In the genomic region with DNA sequence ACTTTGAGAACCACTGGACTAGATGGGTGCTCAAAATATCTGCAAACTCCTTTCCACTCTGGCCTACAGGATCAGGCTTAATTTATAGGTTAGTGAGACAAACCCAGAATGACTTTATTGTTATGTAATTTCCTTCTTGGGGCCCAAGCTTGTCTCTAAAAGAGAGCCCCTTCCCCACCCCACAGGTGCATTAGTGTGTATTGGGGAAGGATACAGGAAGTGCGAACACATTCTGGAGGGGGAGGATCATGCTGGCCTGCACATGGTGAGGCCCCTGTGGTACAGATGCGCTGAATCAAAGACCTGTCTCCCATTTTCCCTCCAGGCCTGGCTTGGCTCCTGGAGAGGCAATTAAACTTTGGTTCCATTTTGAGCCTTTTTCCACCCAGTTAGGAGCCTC, we compare ENCODE assay signal across 27 cellular contexts.
"Had no signal": no experiment of that assay in that cellular context is flagged by ENCODE, and none has a peak within 500 bp of the region (broad histone marks: within the 10 kb centered on the region; RNA-seq: fewer than 3 reads in every experiment).

No MANE protein-coding gene starts in this region.

- H3K9me3 ChIP-seq: body of pancreas, esophagus squamous epithelium, gastroesophageal sphincter had no signal

- H3K27ac Mint-ChIP-seq: activated CD8-positive, alpha-beta T cell treated with anti-CD3 and anti-CD28 coated beads for 36 hours; activated naive CD8-positive, alpha-beta T cell; activated T-helper 17 cell treated with anti-CD3 and anti-CD28 coated beads, Interleukin-2, amount 50 U/mL, for 72 hours; T-helper 17 cell; T-helper 2 cell treated with Interferon-gamma antibody and Interleukin-4, amounts not matched to agents 5 μg/mL and 100 μg/mL, for 36 hours had no signal

- H3K27ac ChIP-seq: body of pancreas, epithelial cell of prostate, esophagus squamous epithelium, gastroesophageal sphincter had no signal

- H3K4me3 ChIP-seq: body of pancreas, esophagus squamous epithelium, gastroesophageal sphincter had no signal

- H3K4me3 Mint-ChIP-seq: activated CD8-positive, alpha-beta T cell treated with anti-CD3 and anti-CD28 coated beads for 36 hours; activated naive CD8-positive, alpha-beta T cell; activated T-cell treated with anti-CD3 and anti-CD28 coated beads, Interleukin-2, amount 50 U/mL, for 4 hours; activated T-helper 17 cell treated with anti-CD3 and anti-CD28 coated beads, Interleukin-2, amount 50 U/mL, for 72 hours; T-helper 17 cell; T-helper 2 cell treated with Interferon-gamma antibody and Interleukin-4, amounts not matched to agents 5 μg/mL and 100 μg/mL, for 36 hours had no signal

- H3K4me1 Mint-ChIP-seq: activated T-helper 17 cell treated with anti-CD3 and anti-CD28 coated beads, Interleukin-2, amount 50 U/mL, for 72 hours; T-helper 17 cell had no signal

- H3K36me3 Mint-ChIP-seq: activated naive CD8-positive, alpha-beta T cell had no signal

- ATAC-seq: activated CD8-positive, alpha-beta T cell treated with anti-CD3 and anti-CD28 coated beads for 36 hours; activated T-cell treated with anti-CD3 and anti-CD28 coated beads, Interleukin-2, amount 50 U/mL, for 4 hours; activated T-helper 17 cell treated with anti-CD3 and anti-CD28 coated beads, Interleukin-2, amount 50 U/mL, for 72 hours; body of pancreas; gastroesophageal sphincter; T-helper 17 cell had no signal

- H3K27me3 ChIP-seq: body of pancreas, esophagus squamous epithelium, gastroesophageal sphincter had no signal

- H3K27me3 Mint-ChIP-seq: activated CD8-positive, alpha-beta T cell treated with anti-CD3 and anti-CD28 coated beads for 36 hours; activated naive CD8-positive, alpha-beta T cell; activated T-helper 17 cell treated with anti-CD3 and anti-CD28 coated beads, Interleukin-2, amount 50 U/mL, for 72 hours; T-helper 17 cell had no signal

- H3K36me3 ChIP-seq: esophagus squamous epithelium, gastroesophageal sphincter had no signal

- H3K4me1 ChIP-seq: esophagus squamous epithelium, gastroesophageal sphincter had no signal

- H3K9me3 Mint-ChIP-seq: activated CD8-positive, alpha-beta T cell treated with anti-CD3 and anti-CD28 coated beads for 36 hours had no signal

- DNase-seq: activated CD4-positive, alpha-beta T cell treated with anti-CD3 and anti-CD28 coated beads for 48 hours; activated CD4-positive, alpha-beta T cell treated with anti-CD3 and anti-CD28 coated beads, Interleukin-2, amount 50 U/mL, for 1 hour; activated CD4-positive, alpha-beta T cell treated with anti-CD3 and anti-CD28 coated beads, Interleukin-2, amount 50 U/mL, for 48 hours; activated CD8-positive, alpha-beta memory T cell treated with anti-CD3 and anti-CD28 coated beads for 24 hours; activated CD8-positive, alpha-beta T cell treated with anti-CD3 and anti-CD28 coated beads for 36 hours; activated effector memory CD4-positive, alpha-beta T cell treated with Interleukin-2 at 50 U/mL for 16 hours; activated gamma-delta T cell treated with Interleukin-2 at 50 U/mL for 16 hours; activated naive CD4-positive, alpha-beta T cell treated with anti-CD3 and anti-CD28 coated beads, Interleukin-2, amount 50 U/mL, for 16 hours; activated naive CD4-positive, alpha-beta T cell treated with Interleukin-2 at 50 U/mL for 16 hours; activated T-cell treated with anti-CD3 and anti-CD28 coated beads, Interleukin-2, amount 50 U/mL, for 4 hours; amniotic stem cell; anterior cingulate cortex; body of pancreas; caudate nucleus; cortex of kidney; dermis blood vessel endothelial cell; effector CD8-positive, alpha-beta T cell; esophagus squamous epithelium; foreskin melanocyte; T-helper 1 cell; T-helper 17 cell; T1000 had no signal
